In genomic region chr6:96897396-96898240, GRCh38 we compare ENCODE assay signal across 1 cellular context.
A peak's percentile ranks its signal among the peaks of the same experiment; 100 is the strongest.
TF ChIP-seq lines count a peak whose summit lies in the region.

Gene NDUFAF4, minus strand, starts transcription at chr6:96897891. Its CDS starts 90 bp downstream, at chr6:96897801.

TF ChIP-seq in HepG2, 621 proteins besides CTCF, POLR2A, EP300 and RAD21 (continued from another document and continues in another):
- TF ChIP-seq ZNF704 (CRISPR knock-in tag; IDR thresholded peaks at IDR 0.05; ENCODE audit: borderline replicate concordance) (no peak; the same call in 1 of the 2 replicates), DNMT3B (CRISPR knock-in tag; conservative IDR thresholded peaks at IDR 0.05) (0 out of 2 replicates have a peak, but pooled peaks have one; percentile 37), ZNF225 (CRISPR knock-in tag; IDR thresholded peaks at IDR 0.05) (peak; percentile 48; the same call in 1 of the 2 replicates), ZNF687 (CRISPR knock-in tag; IDR thresholded peaks at IDR 0.05) (peak; percentile 92), RARA (CRISPR knock-in tag; IDR thresholded peaks at IDR 0.05) (no peak), KIAA2018 (CRISPR knock-in tag; IDR thresholded peaks at IDR 0.05; ENCODE audit: borderline replicate concordance) (0 out of 2 replicates have a peak, but pooled peaks have one; percentile 57), ZNF644 (CRISPR knock-in tag; IDR thresholded peaks at IDR 0.05; ENCODE audit: low read depth) (no peak), ARID5B (CRISPR knock-in tag; IDR thresholded peaks at IDR 0.05) (peak; percentile 73; the same call in 1 of the 2 replicates), SSRP1 (CRISPR knock-in tag; IDR thresholded peaks at IDR 0.05) (no peak), ZNF775 (CRISPR knock-in tag; IDR thresholded peaks at IDR 0.05; ENCODE audit: borderline replicate concordance) (no peak), HDAC1 (CRISPR knock-in tag; IDR thresholded peaks at IDR 0.05) (peak; percentile 92), ZNF550 (CRISPR knock-in tag; IDR thresholded peaks at IDR 0.05; ENCODE audit: borderline replicate concordance) (no peak), HIC2 (CRISPR knock-in tag; IDR thresholded peaks at IDR 0.05; ENCODE audit: low read depth) (no peak), SIN3A (IDR thresholded peaks at IDR 0.05; ENCODE audit: borderline replicate concordance, low read depth, low read length) (0 out of 2 replicates have a peak, but pooled peaks have one; percentile 74), IKZF4 (CRISPR knock-in tag; IDR thresholded peaks at IDR 0.05; ENCODE audit: borderline replicate concordance, low read depth, not compliant biosample characterization) (no peak), ZFP37 (CRISPR knock-in tag; IDR thresholded peaks at IDR 0.05; ENCODE audit: borderline replicate concordance) (no peak), PITX1 (CRISPR knock-in tag; IDR thresholded peaks at IDR 0.05) (no peak; the same call in 1 of the 2 replicates), HDAC2 (CRISPR knock-in tag; IDR thresholded peaks at IDR 0.05) (peak; percentile 58), PHF8 (CRISPR knock-in tag; IDR thresholded peaks at IDR 0.05) (peak; percentile 89), GATAD2A (CRISPR knock-in tag; IDR thresholded peaks at IDR 0.05) (peak; percentile 90), RFXAP (CRISPR knock-in tag; IDR thresholded peaks at IDR 0.05; ENCODE audit: borderline replicate concordance) (no peak; the same call in 1 of the 2 replicates), IRF1 (CRISPR knock-in tag; IDR thresholded peaks at IDR 0.05; ENCODE audit: low read depth) (peak; percentile 67; the same call in 1 of the 2 replicates), ZNF362 (CRISPR knock-in tag; IDR thresholded peaks at IDR 0.05; ENCODE audit: borderline replicate concordance) (no peak), MTF1 (CRISPR knock-in tag; IDR thresholded peaks at IDR 0.05) (no peak), ZNF616 (CRISPR knock-in tag; IDR thresholded peaks at IDR 0.05; ENCODE audit: low read depth) (0 out of 2 replicates have a peak, but pooled peaks have one; percentile 19), ZNF766 (CRISPR knock-in tag; IDR thresholded peaks at IDR 0.05; ENCODE audit: borderline replicate concordance) (no peak), ZBTB25 (CRISPR knock-in tag; IDR thresholded peaks at IDR 0.05) (peak; percentile 67; the same call in 1 of the 2 replicates), ATM (IDR thresholded peaks at IDR 0.05; ENCODE audit: borderline replicate concordance) (no peak), PCBP1 (IDR thresholded peaks at IDR 0.05; ENCODE audit: borderline replicate concordance, low read depth, low read length) (no peak), SIX1 (CRISPR knock-in tag; IDR thresholded peaks at IDR 0.05; ENCODE audit: borderline replicate concordance) (no peak), JDP2 (CRISPR knock-in tag; IDR thresholded peaks at IDR 0.05; ENCODE audit: borderline replicate concordance) (no peak), ZNF567 (CRISPR knock-in tag; IDR thresholded peaks at IDR 0.05; ENCODE audit: borderline replicate concordance) (no peak), CENPBD1 (CRISPR knock-in tag; IDR thresholded peaks at IDR 0.05; ENCODE audit: borderline replicate concordance, low read depth) (no peak), ZNF205 (CRISPR knock-in tag; IDR thresholded peaks at IDR 0.05) (no peak)
